In the genomic region with DNA sequence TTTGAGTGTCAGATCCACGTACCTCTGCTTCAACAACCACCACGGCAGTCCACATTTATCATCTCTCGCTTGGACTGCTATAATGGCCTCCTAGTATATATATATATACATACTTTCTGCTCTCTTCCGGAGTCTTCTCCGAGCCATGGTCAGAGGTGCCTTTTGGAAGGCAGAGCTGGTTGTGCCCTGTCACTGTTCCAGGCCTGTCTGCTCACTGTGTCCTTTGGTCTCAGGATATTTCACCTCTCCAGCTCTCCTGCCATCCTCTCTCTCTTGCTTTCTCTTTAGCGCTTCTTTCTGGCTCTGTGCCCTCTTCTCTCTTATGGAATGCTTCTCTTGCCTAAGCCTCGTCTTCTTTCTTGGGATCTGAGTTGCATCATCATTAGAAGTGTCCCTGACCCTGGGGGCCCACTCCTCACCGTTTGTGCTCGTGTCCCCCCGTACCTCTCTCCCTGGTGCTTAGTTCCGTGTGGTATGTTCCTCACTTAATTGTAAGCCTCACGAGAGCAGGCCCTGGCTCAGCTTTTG, we compare ENCODE assay signal across 1 cellular context.
TF ChIP-seq lines count a peak whose summit lies in the region.

No MANE protein-coding gene starts in this region.

TF ChIP-seq in GM23338, 12 proteins besides CTCF, POLR2A, EP300 and RAD21 (continued from another document):
- no peak for TF ChIP-seq ZNF331 (CRISPR knock-in tag; IDR thresholded peaks at IDR 0.05; ENCODE audit: low read depth)
